Comparison of ENCODE assay signal across 21 cellular contexts in the genomic region with DNA sequence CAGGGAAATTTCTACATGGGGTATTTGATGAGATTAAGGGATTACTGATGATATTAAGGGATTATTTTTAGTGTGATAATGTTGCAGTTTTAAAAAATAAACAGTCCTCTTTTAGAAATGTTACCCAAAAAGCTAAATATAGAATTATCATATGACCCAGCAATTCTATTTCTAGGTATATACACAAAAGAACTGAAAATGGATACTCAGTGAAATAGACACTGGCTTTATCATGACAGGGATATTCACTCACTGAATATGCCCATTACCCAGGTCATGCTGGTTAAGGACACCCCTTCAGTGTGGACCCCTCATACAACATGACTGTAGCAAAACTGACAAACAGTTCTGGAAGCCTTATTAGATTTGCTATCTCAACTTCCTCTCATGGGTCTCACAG. TPM values are rescaled to one million over a fixed set of nuclear protein-coding genes. Genes with fewer than 3 reads are reported as not detected.
"Had no signal": no experiment of that assay in that cellular context is flagged by ENCODE, and none has a peak within 500 bp of the region (broad histone marks: within the 10 kb centered on the region; RNA-seq: fewer than 3 reads in every experiment).

No MANE protein-coding gene starts in this region.

- H3K27me3 Mint-ChIP-seq: activated CD4-positive, alpha-beta memory T cell treated with anti-CD3 and anti-CD28 coated beads for 36 hours; activated CD8-positive, alpha-beta memory T cell treated with anti-CD3 and anti-CD28 coated beads, Interleukin-2, amount 10 ng/mL, durations not matched to agents 7 days and 5 days had no signal

- H3K4me3 Mint-ChIP-seq: activated CD4-positive, alpha-beta memory T cell treated with anti-CD3 and anti-CD28 coated beads for 36 hours; activated CD8-positive, alpha-beta memory T cell treated with anti-CD3 and anti-CD28 coated beads, Interleukin-2, amount 10 ng/mL, durations not matched to agents 7 days and 5 days had no signal

- DNase-seq: activated CD4-positive, alpha-beta memory T cell treated with anti-CD3 and anti-CD28 coated beads for 36 hours; activated CD8-positive, alpha-beta memory T cell treated with anti-CD3 and anti-CD28 coated beads, Interleukin-2, amount 10 ng/mL, durations not matched to agents 7 days and 5 days; activated naive CD4-positive, alpha-beta T cell treated with anti-CD3 and anti-CD28 coated beads, Interleukin-2, amount 50 U/mL, for 16 hours; activated T-cell treated with anti-CD3 and anti-CD28 coated beads, Interleukin-2, amount 50 U/mL, for 1 hour; esophagus squamous epithelium; head of caudate nucleus; midbrain; retina; stimulated activated CD4-positive, alpha-beta T cell treated with anti-CD3 and anti-CD28 coated beads, Interleukin-15, amount 100 ng/mL, for 24 hours; stimulated activated CD4-positive, alpha-beta T cell treated with anti-CD3 and anti-CD28 coated beads, Interleukin-4, amount 100 ng/mL, for 1 hour; stimulated activated naive CD4-positive, alpha-beta T cell treated with Interleukin-2 at 50 U/mL for 16 hours; substantia nigra; T1000; transverse colon had no signal

- H3K27me3 ChIP-seq: esophagus squamous epithelium, neutrophil, transverse colon had no signal

- H3K9me3 ChIP-seq: esophagus squamous epithelium, neutrophil, transverse colon had no signal

- ATAC-seq: activated CD8-positive, alpha-beta memory T cell treated with anti-CD3 and anti-CD28 coated beads, Interleukin-2, amount 10 ng/mL, durations not matched to agents 7 days and 5 days had no signal

- H3K9me3 Mint-ChIP-seq: activated CD4-positive, alpha-beta memory T cell treated with anti-CD3 and anti-CD28 coated beads for 36 hours; activated T-helper 2 cell treated with anti-CD3 and anti-CD28 coated beads, Interferon-gamma antibody, Interleukin-2, Interleukin-4, amounts not matched to agents 10 μg/mL and 5 μg/mL and 100 μg/mL, durations not matched to agents 14 hours and 24 hours and 36 hours had no signal

- FAIRE-seq: islet of Langerhans had no signal

- H3K27ac Mint-ChIP-seq: activated CD4-positive, alpha-beta memory T cell treated with anti-CD3 and anti-CD28 coated beads for 36 hours; activated CD8-positive, alpha-beta memory T cell treated with anti-CD3 and anti-CD28 coated beads, Interleukin-2, amount 10 ng/mL, durations not matched to agents 7 days and 5 days; activated T-helper 2 cell treated with anti-CD3 and anti-CD28 coated beads, Interferon-gamma antibody, Interleukin-2, Interleukin-4, amounts not matched to agents 10 μg/mL and 5 μg/mL and 100 μg/mL, durations not matched to agents 14 hours and 24 hours and 36 hours had no signal

- H3K4me1 Mint-ChIP-seq: activated CD8-positive, alpha-beta memory T cell treated with anti-CD3 and anti-CD28 coated beads, Interleukin-2, amount 10 ng/mL, durations not matched to agents 7 days and 5 days had no signal

- H3K27ac ChIP-seq: esophagus squamous epithelium, neutrophil, skin epidermis, transverse colon had no signal

- H3K4me1 ChIP-seq: esophagus squamous epithelium had no signal

- H3K4me3 ChIP-seq: esophagus squamous epithelium, lung, skin epidermis, transverse colon had no signal

RNA-seq across cellular contexts. Expression of a gene that starts 57.0 kb away (rescaled TPM):
- total RNA-seq: activated CD4-positive, alpha-beta memory T cell treated with anti-CD3 and anti-CD28 coated beads for 36 hours; activated CD8-positive, alpha-beta memory T cell treated with anti-CD3 and anti-CD28 coated beads, Interleukin-2, amount 10 ng/mL, durations not matched to agents 7 days and 5 days; activated T-helper 2 cell treated with anti-CD3 and anti-CD28 coated beads, Interferon-gamma antibody, Interleukin-2, Interleukin-4, amounts not matched to agents 10 μg/mL and 5 μg/mL and 100 μg/mL, durations not matched to agents 14 hours and 24 hours and 36 hours; fibroblast of villous mesenchyme; lung had no signal
- polyA plus RNA-seq: adipose tissue had no signal
